ENCODE assay signal across 23 cellular contexts in genomic region chr3:195227871-195228270, GRCh38. TPM values are rescaled to one million over a fixed set of nuclear protein-coding genes. Genes with fewer than 3 reads are reported as not detected.
DNase-seq lines count a peak whose midpoint lies in the region; ATAC-seq, FAIRE-seq and TF ChIP-seq lines count a peak whose summit lies in the region.
"Had no signal": no experiment of that assay in that cellular context is flagged by ENCODE, and none has a peak within 500 bp of the region (broad histone marks: within the 10 kb centered on the region; RNA-seq: fewer than 3 reads in every experiment).

No MANE protein-coding gene starts in this region.

- H3K4me1 ChIP-seq in H1 (replicated peaks in 1 of 4; ENCODE audit: control insufficient read depth in 3 of 4, insufficient read depth in 4 of 4, low read length in 3 of 4), result peaks cover 0 to 12% (median 2%) of the 10 kb centered on the region in 4 experiments; a peak in 3 of 7 replicates
- peaks cover 4 to 5% of the 10 kb centered on the region in 2 experiments for H3K4me1 ChIP-seq in trophoblast cell (ENCODE audit: control insufficient read depth in 1 of 2, insufficient read depth in 2 of 2, low read length in 2 of 2)
- peaks cover 17% of the 10 kb centered on the region for H3K4me1 ChIP-seq in osteoblast (ENCODE audit: insufficient read depth, low read length)

- ATAC-seq in stimulated activated naive CD8-positive, alpha-beta T cell treated with anti-CD3 and anti-CD28 coated beads, Interleukin-15, amount 100 ng/mL, for 72 hours, result no peak
- no peak for ATAC-seq in stimulated activated naive CD8-positive, alpha-beta T cell treated with anti-CD3 and anti-CD28 coated beads, Interleukin-15, Interleukin-2, amounts not matched to agents 100 U/mL and 50 U/mL, for 24 hours
- ATAC-seq in HG03280 (IDR thresholded peaks at IDR 0.05; ENCODE audit: unreplicated experiment), result no peak

- H3K4me2 ChIP-seq in H1 (ENCODE audit: insufficient read depth in 1 of 2, low read depth in 2 of 2, low read length in 2 of 2) (no peak overlapping the region), trophoblast cell (ENCODE audit: low read length) (no peak overlapping the region), osteoblast (ENCODE audit: insufficient read depth, low read length) (no peak overlapping the region)

- no peak overlapping the region for H2BK120ac ChIP-seq in H1 (replicated peaks; ENCODE audit: low read depth, low read length)
- H2BK120ac ChIP-seq in trophoblast cell (ENCODE audit: insufficient read depth, low read length, poor library complexity), result no peak overlapping the region

- H3K79me2 ChIP-seq in H1 (ENCODE audit: control insufficient read depth in 1 of 2, insufficient read depth in 2 of 2, low read length in 2 of 2), result no peaks in the 10 kb centered on the region
- H3K79me2 ChIP-seq in trophoblast cell (ENCODE audit: control insufficient read depth, insufficient read depth, low read length, poor library complexity), result no peaks in the 10 kb centered on the region
- no peaks in the 10 kb centered on the region for H3K79me2 ChIP-seq in osteoblast (ENCODE audit: insufficient read depth, low read length)

- H3K23me2 ChIP-seq in H1 (ENCODE audit: low read depth, low read length), result no peaks in the 10 kb centered on the region

- H2BK20ac ChIP-seq in H1 (ENCODE audit: low read length), result no peak overlapping the region

- H3K4me3 Mint-ChIP-seq in stimulated activated naive CD8-positive, alpha-beta T cell treated with anti-CD3 and anti-CD28 coated beads, Interleukin-15, amount 100 ng/mL, for 72 hours, result no peak overlapping the region
- H3K4me3 Mint-ChIP-seq: activated B cell treated with CpG ODN at 0.5 μM for 24 hours; immature natural killer cell; T-helper 1 cell treated with Interleukin-12 subunit alpha and Interleukin-12 subunit beta and Interleukin-4 antibody, amounts not matched to agents 30 μg/mL and 1 μg/mL, for 36 hours had no signal

- peaks cover 33% of the 10 kb centered on the region for H3K4me1 Mint-ChIP-seq in stimulated activated naive CD8-positive, alpha-beta T cell treated with anti-CD3 and anti-CD28 coated beads, Interleukin-15, amount 100 ng/mL, for 72 hours

- no peak for TF ChIP-seq RAD21 in H1 (IDR thresholded peaks at IDR 0.05 in 1 of 2, conservative IDR thresholded peaks at IDR 0.05 in 1 of 2; ENCODE audit: low read depth in 2 of 2, low read length in 2 of 2)

- H3K14ac ChIP-seq in H1 (ENCODE audit: insufficient read length) (no peak overlapping the region), trophoblast cell (ENCODE audit: low read length) (no peak overlapping the region)

- H4K91ac ChIP-seq in H1 (replicated peaks; ENCODE audit: insufficient read length, low read length) (no peak overlapping the region), trophoblast cell (ENCODE audit: low read depth, low read length) (no peak overlapping the region)

- H2AK5ac ChIP-seq in H1 (ENCODE audit: low read depth, low read length) (peak overlapping the region; percentile 82; the same call in 1 of the 2 replicates), trophoblast cell (ENCODE audit: low read length) (no peak overlapping the region)

- TF ChIP-seq CTCF in H1 (IDR thresholded peaks at IDR 0.05; ENCODE audit: control extremely low read depth in 1 of 3, insufficient read depth in 1 of 3, low read depth in 1 of 3, low read length in 3 of 3), result no peak
- no peak for TF ChIP-seq CTCF in osteoblast (IDR thresholded peaks at IDR 0.05; ENCODE audit: extremely low read depth, low read depth, low read length)

- no peak overlapping the region for H3K27ac ChIP-seq in H1 (ENCODE audit: low read depth, low read length)
- no peak overlapping the region for H3K27ac ChIP-seq in trophoblast cell (ENCODE audit: low read depth, low read length)
- no peak overlapping the region for H3K27ac ChIP-seq in osteoblast (ENCODE audit: low read depth, low read length)
- H3K27ac ChIP-seq: ascending aorta, heart right ventricle, HL-60 had no signal

- H4K20me1 ChIP-seq in H1 (replicated peaks in 1 of 2; ENCODE audit: control insufficient read depth in 1 of 2, insufficient read depth in 2 of 2, low read length in 2 of 2) (peaks cover 2 to 3% of the 10 kb centered on the region in 2 experiments), osteoblast (ENCODE audit: insufficient read depth, low read length) (no peaks in the 10 kb centered on the region)

- H3K18ac ChIP-seq in H1 (ENCODE audit: extremely low read depth, low read length) (no peak overlapping the region), trophoblast cell (ENCODE audit: low read length) (no peak overlapping the region)

- no peak overlapping the region for H3K23ac ChIP-seq in H1 (ENCODE audit: insufficient read length)
- no peak overlapping the region for H3K23ac ChIP-seq in trophoblast cell (ENCODE audit: low read length)

- H4K5ac ChIP-seq in H1 (ENCODE audit: insufficient read length, low read depth, low read length), result no peak overlapping the region

- TF ChIP-seq POLR2A in H1 (IDR thresholded peaks at IDR 0.05; ENCODE audit: control extremely low read depth in 1 of 2, low read depth in 2 of 2, low read length in 2 of 2), result no peak

- WGBS in H1 (ENCODE audit: extremely low coverage in 1 of 2, insufficient coverage in 1 of 2, insufficient read length in 1 of 2, insufficient replicate concordance in 2 of 2, low coverage in 1 of 2, low lambda C conversion rate in 2 of 2, missing lambda C conversion rate in 1 of 2), 2 experiments, result 91% methylated on average over 6 of the region's 6 CpGs; no CpG with 5 or more reads in 1 of the 2 experiments
- WGBS in trophoblast cell (ENCODE audit: extremely low coverage, insufficient coverage, insufficient read length), result no CpG with 5 or more reads among the region's 6 CpGs

- H3K79me1 ChIP-seq in H1 (ENCODE audit: low read depth, low read length) (no peaks in the 10 kb centered on the region; the same call in 1 of the 2 replicates), trophoblast cell (ENCODE audit: low read length) (no peaks in the 10 kb centered on the region)

- H4K8ac ChIP-seq in H1 (ENCODE audit: extremely low read depth, insufficient read depth, low read length) (no peak overlapping the region), trophoblast cell (ENCODE audit: low read depth, low read length) (no peak overlapping the region)

- no peaks in the 10 kb centered on the region for H3K9me3 ChIP-seq in H1 (ENCODE audit: insufficient read depth in 2 of 2, low read depth in 1 of 2, low read length in 1 of 2)
- H3K9me3 ChIP-seq in trophoblast cell (ENCODE audit: insufficient read depth, low read depth, low read length), result peaks cover 3% of the 10 kb centered on the region
- no peaks in the 10 kb centered on the region for H3K9me3 ChIP-seq in osteoblast (ENCODE audit: low read depth, low read length)

- no peak for FAIRE-seq in H1 (lab: Jason Lieb, UNC)
- FAIRE-seq: K562 had no signal

- H3K36me3 ChIP-seq in H1 (ENCODE audit: control insufficient read depth in 2 of 4, insufficient read depth in 4 of 4, low read length in 3 of 4), result peaks cover 0 to 4% (median 2%) of the 10 kb centered on the region in 4 experiments; a peak in 3 of 8 replicates
- H3K36me3 ChIP-seq in trophoblast cell (ENCODE audit: control insufficient read depth in 1 of 2, insufficient read depth in 2 of 2, low read length in 2 of 2), result peaks cover 2% of the 10 kb centered on the region in 2 experiments
- H3K36me3 ChIP-seq in osteoblast (ENCODE audit: insufficient read depth, low read length), result no peaks in the 10 kb centered on the region
- H3K36me3 ChIP-seq: ascending aorta had no signal

- TF ChIP-seq EP300 in H1 (IDR thresholded peaks at IDR 0.05; ENCODE audit: borderline replicate concordance in 1 of 2, low read depth in 2 of 2, low read length in 2 of 2), result no peak

- H3K4ac ChIP-seq in H1 (replicated peaks; ENCODE audit: insufficient read length, low read depth, low read length) (no peak overlapping the region), trophoblast cell (ENCODE audit: low read depth, low read length) (no peak overlapping the region)

- H2BK12ac ChIP-seq in H1 (ENCODE audit: low read depth, low read length) (no peak overlapping the region), trophoblast cell (ENCODE audit: low read length) (no peak overlapping the region)

- peaks cover 0 to 6% of the 10 kb centered on the region in 2 donors for H3K9me3 Mint-ChIP-seq in stimulated activated naive CD8-positive, alpha-beta T cell treated with anti-CD3 and anti-CD28 coated beads, Interleukin-15, amount 100 ng/mL, for 72 hours
- H3K9me3 Mint-ChIP-seq: activated B cell treated with CpG ODN at 0.5 μM for 24 hours; immature natural killer cell; T-helper 1 cell treated with Interleukin-12 subunit alpha and Interleukin-12 subunit beta and Interleukin-4 antibody, amounts not matched to agents 30 μg/mL and 1 μg/mL, for 36 hours had no signal

- peak overlapping the region; percentile 24 to 29 for H3K27ac Mint-ChIP-seq in stimulated activated naive CD8-positive, alpha-beta T cell treated with anti-CD3 and anti-CD28 coated beads, Interleukin-15, amount 100 ng/mL, for 72 hours
- H3K27ac Mint-ChIP-seq: activated B cell treated with CpG ODN at 0.5 μM for 24 hours; progenitor cell of endocrine pancreas; T-helper 1 cell treated with Interleukin-12 subunit alpha and Interleukin-12 subunit beta and Interleukin-4 antibody, amounts not matched to agents 30 μg/mL and 1 μg/mL, for 36 hours had no signal

- POLR2A ChIA-PET in H1 (lab: Charles Lee; ENCODE audit: partially characterized antibody), result no interaction called here

- no peak for DNase-seq in stimulated activated naive CD8-positive, alpha-beta T cell treated with anti-CD3 and anti-CD28 coated beads, Interleukin-15, amount 100 ng/mL, for 72 hours
- DNase-seq in stimulated activated naive CD8-positive, alpha-beta T cell treated with anti-CD3 and anti-CD28 coated beads, Interleukin-15, Interleukin-2, amounts not matched to agents 100 U/mL and 50 U/mL, for 24 hours, result no peak
- peak in 1 of 2 experiments; percentile 31 for DNase-seq in H1 (ENCODE audit: low read depth in 1 of 2, low spot score in 2 of 2)
- DNase-seq in trophoblast cell, result peak; percentile 50 to 62
- DNase-seq in osteoblast (ENCODE audit: insufficient read length, low spot score, missing footprints), result no peak
- no peak for DNase-seq in UCSD-AML1 (lab: John Stamatoyannopoulos, UW; ENCODE audit: unreplicated experiment)
- no peak for DNase-seq in activated naive CD4-positive, alpha-beta T cell treated with Interleukin-2 at 50 U/mL for 16 hours
- DNase-seq: activated B cell treated with CpG ODN at 0.5 μM for 24 hours; activated gamma-delta T cell treated with Interleukin-2 at 50 U/mL for 16 hours; effector memory CD4-positive, alpha-beta T cell; H7; heart right ventricle; immature natural killer cell; NCI-H1092; NCI-H2107; NCI-H526 treated with DMSO at 0.1 percent for 48 hours; SIG-M5 had no signal

- no peaks in the 10 kb centered on the region for H3K27me3 ChIP-seq in H1 (replicated peaks in 1 of 4; ENCODE audit: control insufficient read depth in 3 of 4, extremely low read depth in 1 of 4, insufficient read depth in 3 of 4, low read length in 3 of 4)
- H3K27me3 ChIP-seq in trophoblast cell (ENCODE audit: insufficient read depth, low read length), result no peaks in the 10 kb centered on the region
- H3K27me3 ChIP-seq in osteoblast (ENCODE audit: insufficient read depth, low read length), result no peaks in the 10 kb centered on the region
- H3K27me3 ChIP-seq: ascending aorta, heart right ventricle had no signal

- CTCF ChIA-PET in H1 (lab: Charles Lee; ENCODE audit: partially characterized antibody), result interaction anchor here (0.8 to 2.9 kb wide), 16 partner anchors 8 to 544 kb away, joined by 3 to 14 read pairs (median 4); no protein-coding TSS in a partner anchor

- H3K56ac ChIP-seq in H1 (replicated peaks; ENCODE audit: insufficient read length, low read depth, low read length), result no peak overlapping the region

- H3K9ac ChIP-seq in H1 (replicated peaks in 1 of 4; ENCODE audit: extremely low read depth in 1 of 4, low read depth in 3 of 4, low read length in 3 of 4), result no peak overlapping the region
- no peak overlapping the region for H3K9ac ChIP-seq in trophoblast cell (ENCODE audit: low read length)

- no peaks in the 10 kb centered on the region for H3K27me3 Mint-ChIP-seq in stimulated activated naive CD8-positive, alpha-beta T cell treated with anti-CD3 and anti-CD28 coated beads, Interleukin-15, amount 100 ng/mL, for 72 hours
- H3K27me3 Mint-ChIP-seq: activated B cell treated with CpG ODN at 0.5 μM for 24 hours, progenitor cell of endocrine pancreas had no signal

- H4K12ac ChIP-seq in trophoblast cell (ENCODE audit: low read depth, low read length), result no peak overlapping the region

- H2AFZ ChIP-seq in H1 (ENCODE audit: low read length) (no peak overlapping the region), trophoblast cell (ENCODE audit: insufficient read depth, low read length, poor library complexity) (no peak overlapping the region), osteoblast (ENCODE audit: low read length) (no peak overlapping the region)

- no peak overlapping the region; the same call in 1 of the 2 replicates for H2BK5ac ChIP-seq in H1 (ENCODE audit: low read depth, low read length)
- no peak overlapping the region for H2BK5ac ChIP-seq in trophoblast cell (ENCODE audit: low read depth, low read length, poor library complexity)

- H3K4me3 ChIP-seq in H1 (ENCODE audit: extremely low read depth in 1 of 4, insufficient read depth in 2 of 4, low read depth in 3 of 4, low read length in 4 of 4) (no peak overlapping the region), trophoblast cell (ENCODE audit: low read depth, low read length) (peak overlapping the region; percentile 23), osteoblast (ENCODE audit: insufficient read depth, low read length) (no peak overlapping the region)
- H3K4me3 ChIP-seq: ascending aorta, heart right ventricle, K562 had no signal

- H2BK15ac ChIP-seq in H1 (ENCODE audit: low read length), result no peak overlapping the region

RNA-seq across cellular contexts. Expression of gene XXYLT1, which starts 43.1 kb away (rescaled TPM):
- 23.8 and 24.5 TPM in 2 replicates for total RNA-seq in H1 (2021; fragmentation: NEBNext Ultra II Directional; extraction: Animal tissue kit (Norgen Biotek cat#: 25700))
- polyA plus RNA-seq in H1 (2011; rRNA removed), result 18.9 and 20.2 TPM in 2 replicates
- polyA plus RNA-seq in H1 (2011; cell fraction: cytosol; rRNA removed), result 21.1 TPM
- polyA plus RNA-seq in H1 (2011; cell fraction: nucleus; rRNA removed), result 14.9 TPM
- polyA plus RNA-seq in H1 (2012, experiment 1 of 2), result 19.3 to 20.5 TPM (median 20.0 TPM) in 4 replicates
- 25.8 TPM for polyA plus RNA-seq in H1 (2012, experiment 2 of 2)
- 29.3 TPM for polyA plus RNA-seq in H1 (2013, experiment 1 of 2)
- polyA plus RNA-seq in H1 (2013, experiment 2 of 2), result 32.6 TPM
- 15.2 and 16.2 TPM in 2 replicates for polyA minus RNA-seq in H1 (2011; rRNA and poly(A)+ RNA removed)
- polyA minus RNA-seq in H1 (2011; cell fraction: cytosol; rRNA and poly(A)+ RNA removed), result 22.8 TPM
- polyA minus RNA-seq in H1 (2011; cell fraction: nucleus; rRNA and poly(A)+ RNA removed), result 31.3 TPM
- polyA plus RNA-seq in trophoblast cell (2013), result 15.3 and 15.4 TPM in 2 replicates
- total RNA-seq in osteoblast, result 28.2 and 28.9 TPM in 2 replicates

Comparison
In these comparisons a context has a peak if more than half of its experiments do, and no peak if none do; other contexts are left out.
1. DNase-seq: peak in trophoblast cell (2 of 2); none in stimulated activated naive CD8-positive, alpha-beta T cell treated with anti-CD3 and anti-CD28 coated beads, Interleukin-15, amount 100 ng/mL, for 72 hours (0 of 2), stimulated activated naive CD8-positive, alpha-beta T cell treated with anti-CD3 and anti-CD28 coated beads, Interleukin-15, Interleukin-2, amounts not matched to agents 100 U/mL and 50 U/mL, for 24 hours (single experiment), osteoblast (single experiment), UCSD-AML1 (single experiment) and activated naive CD4-positive, alpha-beta T cell treated with Interleukin-2 at 50 U/mL for 16 hours (single experiment).